8 cellular contexts compared by ENCODE assay signal in the genomic region with DNA sequence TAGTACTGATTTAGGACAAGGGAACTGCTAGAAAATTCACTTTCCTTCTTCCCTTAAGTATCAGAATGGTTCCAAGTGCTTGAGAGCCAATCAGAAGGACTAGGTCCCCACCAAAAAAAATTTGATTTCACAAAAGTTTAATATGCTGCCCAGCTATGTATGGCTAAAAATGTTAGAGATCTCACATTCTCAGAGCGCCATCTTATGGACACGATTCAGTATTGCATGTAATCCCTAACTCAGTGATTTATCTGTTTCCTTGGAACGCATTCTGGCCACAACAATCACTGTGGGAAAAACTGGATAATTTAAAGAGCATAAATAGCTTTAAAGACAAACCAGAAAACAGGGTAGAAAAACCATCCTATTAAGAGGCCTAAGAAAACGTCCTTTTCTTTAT.
A peak's percentile ranks its signal among the peaks of the same experiment; 100 is the strongest.
DNase-seq lines count a peak whose midpoint lies in the region; ATAC-seq, FAIRE-seq and TF ChIP-seq lines count a peak whose summit lies in the region.

No MANE protein-coding gene starts in this region.

- no peak overlapping the region for H3K27ac Mint-ChIP-seq in T-cell

- no peak overlapping the region for H2BK120ac ChIP-seq in trophoblast cell (ENCODE audit: insufficient read depth, low read length, poor library complexity)

- H3K4me1 ChIP-seq in BE2C, result no peaks in the 10 kb centered on the region
- peaks cover 0 to 5% of the 10 kb centered on the region in 2 experiments for H3K4me1 ChIP-seq in trophoblast cell (ENCODE audit: control insufficient read depth in 1 of 2, insufficient read depth in 2 of 2, low read length in 2 of 2)

- H4K8ac ChIP-seq in trophoblast cell (ENCODE audit: low read depth, low read length), result no peak overlapping the region

- no peak overlapping the region for H3K4me3 ChIP-seq in BE2C (ENCODE audit: low read depth, low read length)
- H3K4me3 ChIP-seq in H7 (ENCODE audit: insufficient read depth, low read depth, low read length), result no peak overlapping the region
- no peak overlapping the region for H3K4me3 ChIP-seq in fibroblast of pulmonary artery (replicated peaks; ENCODE audit: low read depth, low read length)
- H3K4me3 ChIP-seq in trophoblast cell (ENCODE audit: low read depth, low read length), result no peak overlapping the region

- H3K4me1 Mint-ChIP-seq in T-cell, result no peaks in the 10 kb centered on the region

- FAIRE-seq in RCC 7860 (lab: Jason Lieb, UNC), result peak; percentile 62

- no peak overlapping the region for H2AK5ac ChIP-seq in trophoblast cell (ENCODE audit: low read length)

- H3K36me3 Mint-ChIP-seq in T-cell, result no peaks in the 10 kb centered on the region

- H3K23ac ChIP-seq in trophoblast cell (ENCODE audit: low read length), result no peak overlapping the region

- H2AFZ ChIP-seq in trophoblast cell (ENCODE audit: insufficient read depth, low read length, poor library complexity), result no peak overlapping the region

- peaks cover 0 to 31% of the 10 kb centered on the region in 2 donors for H3K27me3 Mint-ChIP-seq in T-cell

- H3K9me3 Mint-ChIP-seq in T-cell, result no peaks in the 10 kb centered on the region

- H2BK12ac ChIP-seq in trophoblast cell (ENCODE audit: low read length), result no peak overlapping the region

- no peak for DNase-seq in BE2C
- peak; percentile 64 for DNase-seq in H7
- peak; percentile 12 for DNase-seq in RCC 7860 (ENCODE audit: low spot score)
- DNase-seq in fibroblast of pulmonary artery (ENCODE audit: low read depth), result peak; percentile 64
- DNase-seq in trophoblast cell, result peak; percentile 7 to 69
- no peak for DNase-seq in T-cell
- DNase-seq in activated gamma-delta T cell treated with Interleukin-2 at 50 U/mL for 16 hours, result no peak
- no peak for DNase-seq in activated effector memory CD4-positive, alpha-beta T cell treated with anti-CD3 and anti-CD28 coated beads, Interleukin-2, amount 50 U/mL, for 16 hours

- no peak overlapping the region for H3K4ac ChIP-seq in trophoblast cell (ENCODE audit: low read depth, low read length)

- TF ChIP-seq CTCF in BE2C (IDR thresholded peaks at IDR 0.05; ENCODE audit: low read depth, low read length), result peak; percentile 59
- peak; percentile 58 for TF ChIP-seq CTCF in fibroblast of pulmonary artery (IDR thresholded peaks at IDR 0.05; ENCODE audit: low read length, missing control alignments)

- no peak overlapping the region for H3K4me3 Mint-ChIP-seq in T-cell

- H3K36me3 ChIP-seq in BE2C (no peaks in the 10 kb centered on the region), H7 (replicated peaks; ENCODE audit: control insufficient read depth, insufficient read depth, low read length) (no peaks in the 10 kb centered on the region), trophoblast cell (ENCODE audit: control insufficient read depth in 1 of 2, insufficient read depth in 2 of 2, low read length in 2 of 2) (no peaks in the 10 kb centered on the region)

- no CpG with 5 or more reads among the region's 4 CpGs for WGBS in trophoblast cell (ENCODE audit: extremely low coverage, insufficient coverage, insufficient read length)

- ATAC-seq in T-cell (replicated peaks in 1 of 4), result no peak

- no peak overlapping the region for H3K4me2 ChIP-seq in trophoblast cell (ENCODE audit: low read length)

- H4K91ac ChIP-seq in trophoblast cell (ENCODE audit: low read depth, low read length), result no peak overlapping the region

- no peak overlapping the region for H3K14ac ChIP-seq in trophoblast cell (ENCODE audit: low read length)

- no peaks in the 10 kb centered on the region for H3K79me1 ChIP-seq in trophoblast cell (ENCODE audit: low read length)

- no peaks in the 10 kb centered on the region for H3K79me2 ChIP-seq in trophoblast cell (ENCODE audit: control insufficient read depth, insufficient read depth, low read length, poor library complexity)

- H2BK5ac ChIP-seq in trophoblast cell (ENCODE audit: low read depth, low read length, poor library complexity), result no peak overlapping the region

- no peak overlapping the region for H3K27ac ChIP-seq in trophoblast cell (ENCODE audit: low read depth, low read length)

- no peak overlapping the region for H3K18ac ChIP-seq in trophoblast cell (ENCODE audit: low read length)

- H4K12ac ChIP-seq in trophoblast cell (ENCODE audit: low read depth, low read length), result no peak overlapping the region

- CTCF ChIA-PET in T-cell (lab: Charles Lee), result interaction anchor here (0.6 kb wide), 3 partner anchors 12 to 1039 kb away, joined by 3 to 4 read pairs (median 3); no protein-coding TSS in a partner anchor

- POLR2A ChIA-PET in T-cell (lab: Charles Lee), result no interaction called here

- H3K9ac ChIP-seq in trophoblast cell (ENCODE audit: low read length), result no peak overlapping the region

- H3K27me3 ChIP-seq in BE2C (no peaks in the 10 kb centered on the region), H7 (ENCODE audit: control insufficient read depth, insufficient read depth, low read length) (no peaks in the 10 kb centered on the region), trophoblast cell (ENCODE audit: insufficient read depth, low read length) (no peaks in the 10 kb centered on the region)

- H3K9me3 ChIP-seq in BE2C, result no peaks in the 10 kb centered on the region
- no peaks in the 10 kb centered on the region for H3K9me3 ChIP-seq in trophoblast cell (ENCODE audit: insufficient read depth, low read depth, low read length)

Comparison
In these comparisons a context has a peak if more than half of its experiments do, and no peak if none do; other contexts are left out.
1. DNase-seq: peak in H7 (single experiment), RCC 7860 (single experiment), fibroblast of pulmonary artery (single experiment) and trophoblast cell (2 of 2); none in BE2C (single experiment), T-cell (0 of 34), activated gamma-delta T cell treated with Interleukin-2 at 50 U/mL for 16 hours (single experiment) and activated effector memory CD4-positive, alpha-beta T cell treated with anti-CD3 and anti-CD28 coated beads, Interleukin-2, amount 50 U/mL, for 16 hours (single experiment).